28 cellular contexts compared by ENCODE assay signal in the genomic region with DNA sequence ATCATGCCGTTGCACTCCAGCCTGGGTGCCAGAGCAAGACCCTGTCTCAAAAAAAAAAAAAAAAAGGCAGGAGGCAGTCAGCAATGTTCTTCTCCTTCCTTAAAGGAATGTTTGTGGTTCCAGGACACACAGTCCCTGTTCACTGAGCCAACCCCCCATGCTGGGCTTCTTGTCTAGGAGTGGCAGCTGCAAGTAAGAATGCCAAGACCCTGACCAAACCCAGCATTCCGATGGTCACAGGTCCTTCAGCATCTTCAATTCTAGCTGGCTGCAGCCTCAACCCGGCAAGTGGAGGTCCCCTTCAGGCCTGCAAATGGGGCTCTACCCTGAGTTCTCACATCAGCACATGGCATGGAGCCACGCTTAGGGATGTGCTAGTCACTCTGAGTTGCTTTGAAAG.
"Had no signal": no experiment of that assay in that cellular context is flagged by ENCODE, and none has a peak within 500 bp of the region (broad histone marks: within the 10 kb centered on the region; RNA-seq: fewer than 3 reads in every experiment).

No MANE protein-coding gene starts in this region.

- DNase-seq: activated CD4-positive, alpha-beta memory T cell treated with anti-CD3 and anti-CD28 coated beads, Interleukin-2, amount 10 ng/mL, durations not matched to agents 7 days and 5 days; activated CD4-positive, alpha-beta T cell treated with anti-CD3 and anti-CD28 coated beads for 1 hour; activated CD4-positive, alpha-beta T cell treated with anti-CD3 and anti-CD28 coated beads for 48 hours; activated CD4-positive, CD25-positive, alpha-beta regulatory T cell; activated effector memory CD4-positive, alpha-beta T cell treated with anti-CD3 and anti-CD28 coated beads, Interleukin-2, amount 50 U/mL, for 16 hours; activated naive CD4-positive, alpha-beta T cell; activated naive CD4-positive, alpha-beta T cell treated with anti-CD3 and anti-CD28 coated beads, Interleukin-2, amount 50 U/mL, for 16 hours; activated naive CD8-positive, alpha-beta T cell treated with anti-CD3 and anti-CD28 coated beads for 36 hours; activated T-cell treated with anti-CD3 and anti-CD28 coated beads, Interleukin-2, amount 50 U/mL, for 1 hour; activated T-cell treated with anti-CD3 and anti-CD28 coated beads, Interleukin-2, amount 50 U/mL, for 72 hours; amniotic stem cell; aorta; caudate nucleus; NCI-H1105; NCI-H1417 treated with DMSO at 0.1 percent for 48 hours; NCI-H1694; NCI-H1930; NCI-H2081 treated with DMSO at 0.1 percent for 48 hours; NCI-H345; NCI-H524 treated with DMSO at 0.1 percent for 48 hours; NCI-H748 treated with DMSO at 0.1 percent for 48 hours; NK-92 treated with Interleukin-12 subunit alpha and Interleukin-12 subunit beta, amount 100 ng/mL, for 24 hours; OCI-M1; Right ventricle myocardium superior; T1000; WERI-Rb-1 had no signal

- H3K4me3 ChIP-seq: SJCRH30, SK-N-MC had no signal

- H3K36me3 ChIP-seq: SJCRH30, WERI-Rb-1 had no signal

- H3K4me1 ChIP-seq: SJCRH30 had no signal

- H3K9me3 ChIP-seq: SJCRH30 had no signal

- H3K27ac ChIP-seq: SJCRH30, SK-N-MC, WERI-Rb-1 had no signal
